8 cellular contexts compared by ENCODE assay signal in genomic region chr12:106288510-106289195, GRCh38. TPM values are rescaled to one million over a fixed set of nuclear protein-coding genes. Genes with fewer than 3 reads are reported as not detected.
A peak's percentile ranks its signal among the peaks of the same experiment; 100 is the strongest.
DNase-seq lines count a peak whose midpoint lies in the region; ATAC-seq and TF ChIP-seq lines count a peak whose summit lies in the region.

No MANE protein-coding gene starts in this region.

- WGBS in mesodermal cell (ENCODE audit: insufficient coverage in 2 of 2), 2 experiments: 89 to 90% methylated on average over 6 to 8 of the region's 9 CpGs

- peak overlapping the region; percentile 81 for H3K27ac ChIP-seq in mesodermal cell (ENCODE audit: low read depth, low read length, severe bottlenecking)

- POLR2A ChIA-PET in BJ (lab: Charles Lee): interaction anchor here (0.5 kb wide), 1 partner anchor 28 kb away, joined by 9 read pairs; no protein-coding TSS in a partner anchor

- TF ChIP-seq CTCF in BJ (IDR thresholded peaks at IDR 0.05; ENCODE audit: insufficient read depth, low read depth, low read length) (no peak), GM20000 (IDR thresholded peaks at IDR 0.05; ENCODE audit: extremely low read depth, missing control alignments) (no peak)

- no peak overlapping the region for H3K4me3 ChIP-seq in BJ (ENCODE audit: low read depth, low read length)
- H3K4me3 ChIP-seq in MG63: no peak overlapping the region
- H3K4me3 ChIP-seq in adipocyte (ENCODE audit: low read length): peak overlapping the region; percentile 19
- H3K4me3 ChIP-seq in mesodermal cell (ENCODE audit: extremely low read depth, insufficient read depth, low read length, poor library complexity, severe bottlenecking): no peak overlapping the region

- peak; percentile 85 for DNase-seq in BJ (ENCODE audit: low read depth)
- DNase-seq in MG63: peak; percentile 73
- peak; percentile 86 for DNase-seq in adipocyte (ENCODE audit: low read depth)
- DNase-seq in 8988T: no peak
- DNase-seq in NCI-H146 treated with DMSO at 0.1 percent for 48 hours (lab: John Stamatoyannopoulos, UW; ENCODE audit: unreplicated experiment): no peak
- DNase-seq in GM20000 (ENCODE audit: low spot score): no peak

- no peak for ATAC-seq in GM21619 (IDR thresholded peaks at IDR 0.05; ENCODE audit: unreplicated experiment)

- H3K9me3 ChIP-seq in MG63 (no peaks in the 10 kb centered on the region), adipocyte (ENCODE audit: control insufficient read depth, low read length) (no peaks in the 10 kb centered on the region), mesodermal cell (ENCODE audit: control insufficient read depth, low read length) (no peaks in the 10 kb centered on the region)

- H3K27me3 ChIP-seq in BJ (ENCODE audit: control insufficient read depth, insufficient read depth, low read length): peaks cover 2% of the 10 kb centered on the region
- H3K27me3 ChIP-seq in MG63: no peaks in the 10 kb centered on the region
- H3K27me3 ChIP-seq in adipocyte (replicated peaks; ENCODE audit: control insufficient read depth, insufficient read depth, low read length): no peaks in the 10 kb centered on the region

- H3K9ac ChIP-seq in adipocyte (ENCODE audit: low read length): peak overlapping the region; percentile 71

- H3K4me1 ChIP-seq in adipocyte (ENCODE audit: control insufficient read depth, insufficient read depth, low read length) (peaks cover 18% of the 10 kb centered on the region), mesodermal cell (ENCODE audit: control insufficient read depth, insufficient read depth, low read length, poor library complexity, severe bottlenecking) (peaks cover 6% of the 10 kb centered on the region)

- H3K36me3 ChIP-seq in BJ (ENCODE audit: control insufficient read depth, insufficient read depth, low read length): no peaks in the 10 kb centered on the region
- no peaks in the 10 kb centered on the region; the same call in 1 of the 2 replicates for H3K36me3 ChIP-seq in MG63
- no peaks in the 10 kb centered on the region for H3K36me3 ChIP-seq in adipocyte (ENCODE audit: control insufficient read depth, insufficient read depth, low read length, severe bottlenecking)
- no peaks in the 10 kb centered on the region for H3K36me3 ChIP-seq in mesodermal cell (ENCODE audit: control insufficient read depth, insufficient read depth, low read length)

- CTCF ChIA-PET in BJ (lab: Yijun Ruan, JAX): interaction anchor here (0.6 to 1.5 kb wide), 5 partner anchors 10 to 65 kb away, joined by 3 to 5 read pairs (median 3); no protein-coding TSS in a partner anchor

RNA-seq across cellular contexts. Expression of gene TCP11L2, which starts 13.9 kb away (rescaled TPM):
- 16.8 and 22.0 TPM in 2 replicates for polyA plus RNA-seq in BJ (2011; rRNA removed)
- polyA minus RNA-seq in BJ (2011; rRNA and poly(A)+ RNA removed): 52.3 and 57.1 TPM in 2 replicates
- 33.9 and 37.0 TPM in 2 replicates for total RNA-seq in MG63 (2014; rRNA removed; shearing (Covaris generic); ENCODE audit: low replicate concordance)
- polyA plus RNA-seq in mesodermal cell (2013, experiment 1 of 2): 12.3 TPM
- 13.3 TPM for polyA plus RNA-seq in mesodermal cell (2013, experiment 2 of 2)

RNA-seq across cellular contexts. Expression of gene CKAP4, which starts 40.8 kb away (rescaled TPM):
- 315 and 337 TPM in 2 replicates for polyA plus RNA-seq in BJ (2011; rRNA removed)
- 116 and 120 TPM in 2 replicates for polyA minus RNA-seq in BJ (2011; rRNA and poly(A)+ RNA removed)
- 183 and 206 TPM in 2 replicates for total RNA-seq in MG63 (2014; rRNA removed; shearing (Covaris generic); ENCODE audit: low replicate concordance)
- 278 TPM for polyA plus RNA-seq in mesodermal cell (2013, experiment 1 of 2)
- 250 TPM for polyA plus RNA-seq in mesodermal cell (2013, experiment 2 of 2)

Comparison
In these comparisons a context has a peak if more than half of its experiments do, and no peak if none do; other contexts are left out.
1. DNase-seq: peak in BJ (single experiment), MG63 (single experiment) and adipocyte (single experiment); none in 8988T (single experiment), NCI-H146 treated with DMSO at 0.1 percent for 48 hours (single experiment) and GM20000 (single experiment).